7 cellular contexts compared by ENCODE assay signal in the genomic region with DNA sequence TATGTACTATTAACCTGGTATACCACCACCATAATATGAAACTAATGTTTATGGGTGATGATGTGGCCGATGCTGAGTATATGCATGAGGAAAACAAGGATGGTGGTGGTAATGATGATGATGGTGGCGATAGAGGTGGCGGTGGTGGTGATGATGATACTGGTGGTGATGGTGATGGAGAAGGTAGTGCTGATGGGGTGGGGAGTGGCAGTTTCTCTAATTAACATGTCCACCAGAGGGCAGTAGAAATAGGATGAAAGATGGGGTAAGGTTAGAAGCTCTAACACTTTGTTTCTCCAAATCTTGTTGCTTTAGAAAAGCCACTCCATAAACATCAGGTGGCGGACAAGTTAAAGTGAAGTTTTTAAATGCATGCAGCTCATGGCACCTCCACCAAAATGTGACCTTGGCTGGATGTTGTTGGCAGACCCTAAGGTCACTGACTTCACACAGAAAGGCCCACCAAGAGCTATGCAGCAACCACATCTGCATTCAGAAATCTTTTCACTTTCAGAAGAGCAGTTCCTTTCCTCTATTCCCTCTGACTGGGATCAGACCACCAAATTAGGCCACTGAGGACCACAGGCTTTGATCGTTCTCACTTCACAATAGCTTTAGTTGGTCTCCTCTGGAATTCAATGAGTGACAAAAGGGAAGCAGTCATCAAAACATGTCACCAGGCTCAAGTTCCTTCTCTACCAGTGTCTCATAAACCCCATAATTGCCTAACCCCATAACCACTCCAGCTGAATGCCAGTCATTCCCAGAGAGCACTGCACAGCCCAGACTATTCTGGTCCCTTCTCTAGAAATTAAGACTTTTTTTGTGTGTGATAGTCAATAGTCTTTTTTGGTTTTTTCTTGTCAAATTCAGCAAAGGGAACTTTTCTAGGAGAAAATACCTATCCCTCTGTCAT. TPM values are rescaled to one million over a fixed set of nuclear protein-coding genes. Genes with fewer than 3 reads are reported as not detected.
DNase-seq lines count a peak whose midpoint lies in the region; ATAC-seq and TF ChIP-seq lines count a peak whose summit lies in the region.

No MANE protein-coding gene starts in this region.

- intact Hi-C loops in activated CD8-positive, alpha-beta T cell treated with anti-CD3 and anti-CD28 coated beads for 36 hours (cut with micrococcal nuclease): no loop called here
- intact Hi-C loops in activated T-helper 1 cell treated with anti-CD3 and anti-CD28 coated beads, Interleukin-12 subunit alpha, Interleukin-12 subunit beta, Interleukin-2, Interleukin-4 antibody, amounts not matched to agents 30 ng/mL and 10 ng/mL and 1 ng/mL, durations not matched to agents 14 hours and 24 hours and 36 hours (cut with micrococcal nuclease): loop anchor here (1.0 kb wide), 2 partner anchors 21 to 113 kb away; no protein-coding TSS in a partner anchor

- peak; percentile 70 for ATAC-seq in GM19372 (IDR thresholded peaks at IDR 0.05; ENCODE audit: low read depth, unreplicated experiment)
- ATAC-seq in activated CD8-positive, alpha-beta T cell treated with anti-CD3 and anti-CD28 coated beads for 36 hours: peak; percentile 60
- ATAC-seq in left lobe of liver: peak; percentile 91

- peaks cover 47% of the 10 kb centered on the region for H3K27me3 Mint-ChIP-seq in activated CD8-positive, alpha-beta T cell treated with anti-CD3 and anti-CD28 coated beads for 36 hours
- peaks cover 63% of the 10 kb centered on the region for H3K27me3 Mint-ChIP-seq in activated T-helper 1 cell treated with anti-CD3 and anti-CD28 coated beads, Interleukin-12 subunit alpha, Interleukin-12 subunit beta, Interleukin-2, Interleukin-4 antibody, amounts not matched to agents 30 ng/mL and 10 ng/mL and 1 ng/mL, durations not matched to agents 14 hours and 24 hours and 36 hours (ENCODE audit: insufficient read depth)

- CTCF ChIA-PET in activated CD8-positive, alpha-beta T cell treated with anti-CD3 and anti-CD28 coated beads for 36 hours (lab: Charles Lee): interaction anchor here (1.1 to 9.3 kb wide), 11 partner anchors 8 to 114 kb away, joined by 3 to 104 read pairs (median 12); no protein-coding TSS in a partner anchor

- peak; percentile 25 for DNase-seq in Daoy (ENCODE audit: low read depth)
- DNase-seq in HuH-7.5 (ENCODE audit: low spot score): peak; percentile 38
- DNase-seq in activated CD8-positive, alpha-beta T cell treated with anti-CD3 and anti-CD28 coated beads for 36 hours: peak; percentile 20
- DNase-seq in left lobe of liver (ENCODE audit: low spot score): no peak
- DNase-seq in mesenteric fat pad (ENCODE audit: low spot score): no peak
- DNase-seq in activated T-helper 1 cell treated with anti-CD3 and anti-CD28 coated beads, Interleukin-12 subunit alpha, Interleukin-12 subunit beta, Interleukin-2, Interleukin-4 antibody, amounts not matched to agents 30 ng/mL and 10 ng/mL and 1 ng/mL, durations not matched to agents 14 hours and 24 hours and 36 hours (ENCODE audit: low spot score): no peak

- H3K4me1 Mint-ChIP-seq in activated CD8-positive, alpha-beta T cell treated with anti-CD3 and anti-CD28 coated beads for 36 hours (ENCODE audit: low read depth): peaks cover 12% of the 10 kb centered on the region
- peaks cover 6% of the 10 kb centered on the region for H3K4me1 Mint-ChIP-seq in activated T-helper 1 cell treated with anti-CD3 and anti-CD28 coated beads, Interleukin-12 subunit alpha, Interleukin-12 subunit beta, Interleukin-2, Interleukin-4 antibody, amounts not matched to agents 30 ng/mL and 10 ng/mL and 1 ng/mL, durations not matched to agents 14 hours and 24 hours and 36 hours (ENCODE audit: low read depth)

- POLR2A ChIA-PET in activated CD8-positive, alpha-beta T cell treated with anti-CD3 and anti-CD28 coated beads for 36 hours (lab: Charles Lee): no interaction called here

- H3K27ac Mint-ChIP-seq in activated CD8-positive, alpha-beta T cell treated with anti-CD3 and anti-CD28 coated beads for 36 hours: no peak overlapping the region
- H3K27ac Mint-ChIP-seq in activated T-helper 1 cell treated with anti-CD3 and anti-CD28 coated beads, Interleukin-12 subunit alpha, Interleukin-12 subunit beta, Interleukin-2, Interleukin-4 antibody, amounts not matched to agents 30 ng/mL and 10 ng/mL and 1 ng/mL, durations not matched to agents 14 hours and 24 hours and 36 hours: no peak overlapping the region

- no peak for TF ChIP-seq CTCF in activated CD8-positive, alpha-beta T cell treated with anti-CD3 and anti-CD28 coated beads for 36 hours (IDR thresholded peaks at IDR 0.05)

- H3K9me3 Mint-ChIP-seq in activated CD8-positive, alpha-beta T cell treated with anti-CD3 and anti-CD28 coated beads for 36 hours: no peaks in the 10 kb centered on the region
- no peaks in the 10 kb centered on the region for H3K9me3 Mint-ChIP-seq in activated T-helper 1 cell treated with anti-CD3 and anti-CD28 coated beads, Interleukin-12 subunit alpha, Interleukin-12 subunit beta, Interleukin-2, Interleukin-4 antibody, amounts not matched to agents 30 ng/mL and 10 ng/mL and 1 ng/mL, durations not matched to agents 14 hours and 24 hours and 36 hours

- H3K4me3 Mint-ChIP-seq in activated CD8-positive, alpha-beta T cell treated with anti-CD3 and anti-CD28 coated beads for 36 hours: no peak overlapping the region
- H3K4me3 Mint-ChIP-seq in activated T-helper 1 cell treated with anti-CD3 and anti-CD28 coated beads, Interleukin-12 subunit alpha, Interleukin-12 subunit beta, Interleukin-2, Interleukin-4 antibody, amounts not matched to agents 30 ng/mL and 10 ng/mL and 1 ng/mL, durations not matched to agents 14 hours and 24 hours and 36 hours: no peak overlapping the region

- H3K36me3 Mint-ChIP-seq in activated CD8-positive, alpha-beta T cell treated with anti-CD3 and anti-CD28 coated beads for 36 hours (ENCODE audit: low read depth): no peaks in the 10 kb centered on the region
- no peaks in the 10 kb centered on the region for H3K36me3 Mint-ChIP-seq in activated T-helper 1 cell treated with anti-CD3 and anti-CD28 coated beads, Interleukin-12 subunit alpha, Interleukin-12 subunit beta, Interleukin-2, Interleukin-4 antibody, amounts not matched to agents 30 ng/mL and 10 ng/mL and 1 ng/mL, durations not matched to agents 14 hours and 24 hours and 36 hours (ENCODE audit: low read depth)

RNA-seq across cellular contexts. Expression of gene BCL11A, which starts 7.5 kb away (rescaled TPM):
- total RNA-seq in Daoy (2014; rRNA removed; shearing (Covaris generic)): 4.5 and 7.8 TPM in 2 replicates
- under 1 TPM; 0.45 to 0.54 TPM for total RNA-seq in activated CD8-positive, alpha-beta T cell treated with anti-CD3 and anti-CD28 coated beads for 36 hours
- total RNA-seq in left lobe of liver: 0.50 TPM
- total RNA-seq in mesenteric fat pad: 0.64 TPM
- not detected in 2 replicates for total RNA-seq in activated T-helper 1 cell treated with anti-CD3 and anti-CD28 coated beads, Interleukin-12 subunit alpha, Interleukin-12 subunit beta, Interleukin-2, Interleukin-4 antibody, amounts not matched to agents 30 ng/mL and 10 ng/mL and 1 ng/mL, durations not matched to agents 14 hours and 24 hours and 36 hours

Comparison
In these comparisons a context has a peak if more than half of its experiments do, and no peak if none do; other contexts are left out.
1. DNase-seq: peak in Daoy (single experiment), HuH-7.5 (single experiment) and activated CD8-positive, alpha-beta T cell treated with anti-CD3 and anti-CD28 coated beads for 36 hours (single experiment); none in left lobe of liver (single experiment), mesenteric fat pad (single experiment) and activated T-helper 1 cell treated with anti-CD3 and anti-CD28 coated beads, Interleukin-12 subunit alpha, Interleukin-12 subunit beta, Interleukin-2, Interleukin-4 antibody, amounts not matched to agents 30 ng/mL and 10 ng/mL and 1 ng/mL, durations not matched to agents 14 hours and 24 hours and 36 hours (single experiment).
2. Peak in every context shown above with its lines, with median percentiles within 50 percentile points of each other: ATAC-seq.